Comparison of ENCODE assay signal across 8 cellular contexts in genomic region chr2:60806988-60807681, GRCh38. TPM values are rescaled to one million over a fixed set of nuclear protein-coding genes. Genes with fewer than 3 reads are reported as not detected.
DNase-seq lines count a peak whose midpoint lies in the region; ATAC-seq and TF ChIP-seq lines count a peak whose summit lies in the region.

No MANE protein-coding gene starts in this region.

- no peak overlapping the region for H3K27ac ChIP-seq in right atrium auricular region

- peak overlapping the region; percentile 56 for H3K4me3 Mint-ChIP-seq in activated T-cell treated with anti-CD3 and anti-CD28 coated beads, Interleukin-2, amount 50 U/mL, for 24 hours
- peak overlapping the region; percentile 59 for H3K4me3 Mint-ChIP-seq in stimulated activated naive CD8-positive, alpha-beta T cell treated with anti-CD3 and anti-CD28 coated beads, Interleukin-15, Interleukin-2, amounts not matched to agents 100 ng/mL and 50 ng/mL, for 24 hours

- H3K27me3 ChIP-seq in right atrium auricular region: no peaks in the 10 kb centered on the region

- ATAC-seq in Right ventricle myocardium inferior (no peak), HG02885 (IDR thresholded peaks at IDR 0.05; ENCODE audit: poor library complexity, unreplicated experiment) (peak; percentile 83)

- peaks cover 0 to 7% of the 10 kb centered on the region in 2 donors for H3K4me1 ChIP-seq in right atrium auricular region

- H3K27me3 Mint-ChIP-seq in activated T-cell treated with anti-CD3 and anti-CD28 coated beads, Interleukin-2, amount 50 U/mL, for 24 hours: no peaks in the 10 kb centered on the region
- no peaks in the 10 kb centered on the region for H3K27me3 Mint-ChIP-seq in stimulated activated naive CD8-positive, alpha-beta T cell treated with anti-CD3 and anti-CD28 coated beads, Interleukin-15, Interleukin-2, amounts not matched to agents 100 ng/mL and 50 ng/mL, for 24 hours

- DNase-seq in right atrium auricular region (ENCODE audit: low spot score) (peak; percentile 44), Right ventricle myocardium inferior (ENCODE audit: missing footprints) (no peak), NCI-H2171 (lab: John Stamatoyannopoulos, UW) (peak; percentile 51), kidney tubule cell (ENCODE audit: low spot score) (peak; percentile 36), NCI-H774 (lab: John Stamatoyannopoulos, UW) (no peak)
- peak; percentile 66 for DNase-seq in activated T-cell treated with anti-CD3 and anti-CD28 coated beads, Interleukin-2, amount 50 U/mL, for 24 hours

- peaks cover 9% of the 10 kb centered on the region for H3K36me3 Mint-ChIP-seq in activated T-cell treated with anti-CD3 and anti-CD28 coated beads, Interleukin-2, amount 50 U/mL, for 24 hours (ENCODE audit: low read depth)
- H3K36me3 Mint-ChIP-seq in stimulated activated naive CD8-positive, alpha-beta T cell treated with anti-CD3 and anti-CD28 coated beads, Interleukin-15, Interleukin-2, amounts not matched to agents 100 ng/mL and 50 ng/mL, for 24 hours (ENCODE audit: low read depth): peaks cover 4% of the 10 kb centered on the region

- no peaks in the 10 kb centered on the region for H3K36me3 ChIP-seq in right atrium auricular region

- no peaks in the 10 kb centered on the region for H3K9me3 ChIP-seq in right atrium auricular region

- TF ChIP-seq CTCF in right atrium auricular region (IDR thresholded peaks at IDR 0.05): no peak

- peak overlapping the region; percentile 96 for H3K27ac Mint-ChIP-seq in activated T-cell treated with anti-CD3 and anti-CD28 coated beads, Interleukin-2, amount 50 U/mL, for 24 hours
- H3K27ac Mint-ChIP-seq in stimulated activated naive CD8-positive, alpha-beta T cell treated with anti-CD3 and anti-CD28 coated beads, Interleukin-15, Interleukin-2, amounts not matched to agents 100 ng/mL and 50 ng/mL, for 24 hours: peak overlapping the region; percentile 96

- intact Hi-C loops in Right ventricle myocardium inferior (cut with DNase I): no loop called here

- no peaks in the 10 kb centered on the region for H3K9me3 Mint-ChIP-seq in activated T-cell treated with anti-CD3 and anti-CD28 coated beads, Interleukin-2, amount 50 U/mL, for 24 hours
- H3K9me3 Mint-ChIP-seq in stimulated activated naive CD8-positive, alpha-beta T cell treated with anti-CD3 and anti-CD28 coated beads, Interleukin-15, Interleukin-2, amounts not matched to agents 100 ng/mL and 50 ng/mL, for 24 hours: no peaks in the 10 kb centered on the region

- H3K4me1 Mint-ChIP-seq in activated T-cell treated with anti-CD3 and anti-CD28 coated beads, Interleukin-2, amount 50 U/mL, for 24 hours (ENCODE audit: low read depth): peaks cover 54% of the 10 kb centered on the region
- peaks cover 64% of the 10 kb centered on the region for H3K4me1 Mint-ChIP-seq in stimulated activated naive CD8-positive, alpha-beta T cell treated with anti-CD3 and anti-CD28 coated beads, Interleukin-15, Interleukin-2, amounts not matched to agents 100 ng/mL and 50 ng/mL, for 24 hours (ENCODE audit: low read depth)

- no peak overlapping the region for H3K4me3 ChIP-seq in right atrium auricular region

RNA-seq across cellular contexts. Expression of gene PAPOLG, which starts 51.1 kb away (rescaled TPM):
- 10 to 100 TPM in 1 of 2 donors, 1 to 10 TPM in 1; 9.4 to 10.6 TPM for total RNA-seq in right atrium auricular region
- total RNA-seq in Right ventricle myocardium inferior: 8.0 TPM

Comparison
In these comparisons a context has a peak if more than half of its experiments do, and no peak if none do; other contexts are left out.
1. DNase-seq: peak in right atrium auricular region (single experiment), NCI-H2171 (single experiment), activated T-cell treated with anti-CD3 and anti-CD28 coated beads, Interleukin-2, amount 50 U/mL, for 24 hours (single experiment) and kidney tubule cell (single experiment); none in Right ventricle myocardium inferior (single experiment) and NCI-H774 (single experiment).